Comparison of ENCODE assay signal across 20 cellular contexts in the genomic region with DNA sequence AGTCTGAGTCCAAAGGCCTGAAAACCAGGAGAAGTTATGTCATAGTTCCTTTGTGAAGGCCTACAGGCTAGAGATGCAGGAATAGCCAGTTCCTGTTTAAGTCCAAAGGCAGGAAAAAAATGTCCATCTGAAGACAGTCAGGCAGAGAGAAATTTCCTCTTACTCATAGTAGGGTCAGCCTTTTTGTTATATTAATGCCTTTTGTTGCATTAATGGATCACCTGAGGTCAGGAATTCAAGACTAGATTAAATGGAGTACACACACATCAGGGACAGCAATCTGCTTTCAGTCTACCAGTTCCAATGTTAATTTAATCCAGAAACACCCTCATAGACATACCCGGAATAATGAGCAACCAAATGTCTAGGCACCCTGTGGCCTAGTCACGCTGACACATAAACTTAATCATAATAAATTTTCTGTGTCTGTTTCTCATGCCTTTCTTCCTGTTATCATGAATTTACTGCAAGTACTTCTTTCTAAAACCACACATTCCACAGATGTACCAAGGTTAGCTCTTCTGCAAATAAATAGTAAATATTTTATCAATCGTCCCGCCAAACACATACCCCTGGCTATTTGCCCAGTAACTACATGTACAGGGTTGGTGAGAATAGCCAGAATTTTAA.
"Had no signal": no experiment of that assay in that cellular context is flagged by ENCODE, and none has a peak within 500 bp of the region (broad histone marks: within the 10 kb centered on the region; RNA-seq: fewer than 3 reads in every experiment).

No MANE protein-coding gene starts in this region.

- DNase-seq: activated CD4-positive, alpha-beta T cell treated with anti-CD3 and anti-CD28 coated beads for 1 hour; activated CD4-positive, alpha-beta T cell treated with anti-CD3 and anti-CD28 coated beads, Interleukin-2, amount 50 U/mL, for 4 hours; activated naive CD4-positive, alpha-beta T cell treated with anti-CD3 and anti-CD28 coated beads, Interleukin-2, amount 10 ng/mL, durations not matched to agents 7 days and 5 days; cortex of kidney; effector memory CD8-positive, alpha-beta T cell; left ventricle myocardium superior; natural killer cell; nucleus accumbens; posterior cingulate gyrus; stimulated activated CD4-positive, alpha-beta T cell treated with anti-CD3 and anti-CD28 coated beads, Interleukin-2, amount 100 ng/mL, for 48 hours; T-cell; T-helper 9 cell had no signal

- H3K79me2 ChIP-seq: hepatocyte had no signal

- H3K27ac ChIP-seq: hepatocyte, right atrium auricular region, VCaP had no signal

- H2AFZ ChIP-seq: hepatocyte had no signal

- H3K4me1 ChIP-seq: right atrium auricular region had no signal

- H3K27me3 ChIP-seq: hepatocyte, right atrium auricular region had no signal

- H3K4me3 ChIP-seq: hepatocyte, right atrium auricular region had no signal

- H3K27ac Mint-ChIP-seq: activated naive CD4-positive, alpha-beta T cell treated with anti-CD3 and anti-CD28 coated beads, Interleukin-2, amount 10 ng/mL, durations not matched to agents 7 days and 5 days; activated T-helper 2 cell treated with anti-CD3 and anti-CD28 coated beads, Interferon-gamma antibody, Interleukin-2, Interleukin-4, amounts not matched to agents 10 μg/mL and 5 μg/mL and 100 μg/mL, durations not matched to agents 14 hours and 24 hours and 36 hours; brain; effector memory CD8-positive, alpha-beta T cell; memory B cell; natural killer cell; stimulated activated memory B cell treated with anti-CD40 and anti-IgM and Interleukin-4, amounts not matched to agents 10 μg/mL and 1 μg/mL and 100 μg/mL, for 72 hours; T-cell had no signal

- H3K4me1 Mint-ChIP-seq: activated naive CD4-positive, alpha-beta T cell treated with anti-CD3 and anti-CD28 coated beads, Interleukin-2, amount 10 ng/mL, durations not matched to agents 7 days and 5 days; brain; central memory CD8-positive, alpha-beta T cell; memory B cell; natural killer cell; stimulated activated memory B cell treated with anti-CD40 and anti-IgM and Interleukin-4, amounts not matched to agents 10 μg/mL and 1 μg/mL and 100 μg/mL, for 72 hours; T-cell had no signal

- H3K36me3 Mint-ChIP-seq: activated naive CD4-positive, alpha-beta T cell treated with anti-CD3 and anti-CD28 coated beads, Interleukin-2, amount 10 ng/mL, durations not matched to agents 7 days and 5 days; brain; memory B cell; natural killer cell; stimulated activated memory B cell treated with anti-CD40 and anti-IgM and Interleukin-4, amounts not matched to agents 10 μg/mL and 1 μg/mL and 100 μg/mL, for 72 hours; T-cell had no signal

- H3K4me2 ChIP-seq: hepatocyte had no signal

- H3K9me3 ChIP-seq: right atrium auricular region had no signal

- H3K27me3 Mint-ChIP-seq: activated naive CD4-positive, alpha-beta T cell treated with anti-CD3 and anti-CD28 coated beads, Interleukin-2, amount 10 ng/mL, durations not matched to agents 7 days and 5 days; brain; central memory CD8-positive, alpha-beta T cell; memory B cell; stimulated activated memory B cell treated with anti-CD40 and anti-IgM and Interleukin-4, amounts not matched to agents 10 μg/mL and 1 μg/mL and 100 μg/mL, for 72 hours; T-cell had no signal

- ATAC-seq: effector memory CD8-positive, alpha-beta T cell; left ventricle myocardium superior; natural killer cell; stimulated activated memory B cell treated with anti-CD40 and anti-IgM and Interleukin-4, amounts not matched to agents 10 μg/mL and 1 μg/mL and 100 μg/mL, for 72 hours; T-cell had no signal

- H3K9me3 Mint-ChIP-seq: central memory CD8-positive, alpha-beta T cell; effector memory CD8-positive, alpha-beta T cell had no signal

- H3K4me3 Mint-ChIP-seq: activated naive CD4-positive, alpha-beta T cell treated with anti-CD3 and anti-CD28 coated beads, Interleukin-2, amount 10 ng/mL, durations not matched to agents 7 days and 5 days; brain; central memory CD8-positive, alpha-beta T cell; effector memory CD8-positive, alpha-beta T cell; memory B cell; natural killer cell; stimulated activated memory B cell treated with anti-CD40 and anti-IgM and Interleukin-4, amounts not matched to agents 10 μg/mL and 1 μg/mL and 100 μg/mL, for 72 hours; T-cell had no signal
